19 cellular contexts compared by ENCODE assay signal in genomic region chr20:43444107-43444506, GRCh38.
"Had no signal": no experiment of that assay in that cellular context is flagged by ENCODE, and none has a peak within 500 bp of the region (broad histone marks: within the 10 kb centered on the region; RNA-seq: fewer than 3 reads in every experiment).

No MANE protein-coding gene starts in this region.

- H3K36me3 ChIP-seq: esophagus squamous epithelium, left lung, thyroid gland had no signal

- H3K27ac ChIP-seq: esophagus squamous epithelium, hepatocyte, left lung, thyroid gland, VCaP had no signal

- ATAC-seq: activated CD8-positive, alpha-beta memory T cell treated with anti-CD3 and anti-CD28 coated beads, Interleukin-2, amount 10 ng/mL, durations not matched to agents 7 days and 5 days; activated naive CD8-positive, alpha-beta T cell treated with anti-CD3 and anti-CD28 coated beads, Interleukin-2, amount 50 U/mL, for 24 hours; left lung had no signal

- H3K4me1 ChIP-seq: left lung, thyroid gland had no signal

- H2AFZ ChIP-seq: hepatocyte had no signal

- H3K9me3 ChIP-seq: esophagus squamous epithelium, left lung, thyroid gland had no signal

- H3K4me3 ChIP-seq: esophagus squamous epithelium, hepatocyte, left lung, thyroid gland had no signal

- H3K27me3 ChIP-seq: hepatocyte, thyroid gland had no signal

- FAIRE-seq: endothelial cell of umbilical vein, keratinocyte, urothelium cell line had no signal

- H3K4me2 ChIP-seq: hepatocyte had no signal

- H3K79me2 ChIP-seq: hepatocyte had no signal

- DNase-seq: activated CD4-positive, alpha-beta T cell treated with anti-CD3 and anti-CD28 coated beads for 1 hour; activated CD4-positive, alpha-beta T cell treated with anti-CD3 and anti-CD28 coated beads, Interleukin-2, amount 50 U/mL, for 4 hours; activated CD8-positive, alpha-beta memory T cell treated with anti-CD3 and anti-CD28 coated beads, Interleukin-2, amount 10 ng/mL, durations not matched to agents 7 days and 5 days; activated naive CD4-positive, alpha-beta T cell treated with anti-CD3 and anti-CD28 coated beads for 36 hours; activated naive CD8-positive, alpha-beta T cell treated with anti-CD3 and anti-CD28 coated beads, Interleukin-2, amount 50 U/mL, for 24 hours; activated T-cell treated with anti-CD3 and anti-CD28 coated beads, Interleukin-2, amount 50 U/mL, for 1 hour; aorta; cortex of kidney; effector CD8-positive, alpha-beta T cell; esophagus squamous epithelium; left lung; mammary epithelial cell; occipital lobe; thyroid gland had no signal
